Comparison of ENCODE assay signal across 19 cellular contexts in the genomic region with DNA sequence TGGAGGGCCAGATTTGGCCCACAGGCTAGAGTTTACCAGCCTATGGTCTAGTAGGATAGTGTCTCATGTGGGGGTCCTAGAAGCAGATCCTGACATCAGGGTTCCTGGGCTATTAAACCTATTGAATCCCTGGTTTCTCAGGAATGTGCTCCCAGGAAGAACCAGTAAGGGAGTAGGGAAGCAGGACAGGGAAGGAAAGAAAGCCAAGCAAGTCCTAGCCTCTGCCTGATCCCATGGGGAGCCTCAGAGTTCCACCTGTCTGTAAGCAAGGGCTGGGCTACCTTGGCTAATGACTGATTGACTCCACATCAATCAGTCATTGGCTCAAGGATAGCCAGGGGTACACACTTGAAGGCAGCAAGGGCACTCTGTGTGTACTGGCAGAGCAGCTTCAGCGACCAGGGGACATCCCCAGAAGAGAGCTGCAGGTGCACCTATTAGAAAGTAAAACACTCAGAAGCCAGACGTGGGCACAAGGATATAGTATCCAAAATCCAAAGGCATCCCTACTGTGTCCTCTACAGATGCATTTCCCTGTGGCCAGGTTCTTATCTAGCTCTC.
"Had no signal": no experiment of that assay in that cellular context is flagged by ENCODE, and none has a peak within 500 bp of the region (broad histone marks: within the 10 kb centered on the region; RNA-seq: fewer than 3 reads in every experiment).

No MANE protein-coding gene starts in this region.

- H3K27ac ChIP-seq: foreskin keratinocyte, right atrium auricular region, sigmoid colon, skin epidermis, stomach, thoracic aorta, transverse colon had no signal

- ATAC-seq: foreskin keratinocyte; mucosa of descending colon; naive thymus-derived CD8-positive, alpha-beta T cell had no signal

- H3K36me3 ChIP-seq: right atrium auricular region, sigmoid colon, stomach, thoracic aorta, transverse colon had no signal

- DNase-seq: dermis blood vessel endothelial cell; erythroblast; foreskin keratinocyte; head of caudate nucleus; hippocampal formation; mucosa of descending colon; naive thymus-derived CD8-positive, alpha-beta T cell; sigmoid colon; stimulated activated CD4-positive, alpha-beta T cell treated with anti-CD3 and anti-CD28 coated beads, Interleukin-2, amount 100 ng/mL, for 24 hours; stimulated activated CD4-positive, alpha-beta T cell treated with anti-CD3 and anti-CD28 coated beads, Interleukin-4, amount 100 ng/mL, for 4 hours; stimulated activated naive CD4-positive, alpha-beta T cell; stomach; substantia nigra; transverse colon had no signal

- H3K4me3 Mint-ChIP-seq: naive thymus-derived CD8-positive, alpha-beta T cell had no signal

- FAIRE-seq: colon, endothelial cell of umbilical vein had no signal

- H3K27me3 ChIP-seq: foreskin keratinocyte, right atrium auricular region, sigmoid colon, stomach, transverse colon had no signal

- H3K4me1 ChIP-seq: foreskin keratinocyte, right atrium auricular region, sigmoid colon, stomach, transverse colon had no signal

- H3K36me3 Mint-ChIP-seq: naive thymus-derived CD8-positive, alpha-beta T cell had no signal

- H3K4me1 Mint-ChIP-seq: naive thymus-derived CD8-positive, alpha-beta T cell had no signal

- H3K4me3 ChIP-seq: mucosa of descending colon, right atrium auricular region, sigmoid colon, skin epidermis, stomach, thoracic aorta, transverse colon had no signal

- H3K27ac Mint-ChIP-seq: naive thymus-derived CD8-positive, alpha-beta T cell had no signal

- H3K9me3 ChIP-seq: mucosa of descending colon, right atrium auricular region, sigmoid colon, stomach, thoracic aorta, transverse colon had no signal
